Comparison of ENCODE assay signal across 14 cellular contexts in the genomic region with DNA sequence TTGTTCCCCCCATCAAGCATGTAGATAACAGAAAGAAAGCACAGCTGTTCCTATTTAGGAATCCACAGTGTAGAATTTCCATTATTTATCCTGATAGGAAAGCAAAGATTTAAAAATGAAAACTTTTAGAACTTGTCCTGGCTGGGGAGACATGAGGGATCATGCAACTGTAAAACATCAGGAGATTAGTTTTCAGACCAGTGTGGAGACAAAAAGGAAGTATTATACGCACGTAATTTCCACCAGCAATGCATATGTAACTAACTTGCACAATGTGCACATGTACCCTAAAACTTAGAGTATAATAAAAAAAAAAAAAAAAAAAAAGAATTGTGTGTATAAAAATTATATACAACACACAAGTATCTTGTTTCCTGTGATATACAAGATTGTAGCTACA.
DNase-seq lines count a peak whose midpoint lies in the region; ATAC-seq and TF ChIP-seq lines count a peak whose summit lies in the region.
"Had no signal": no experiment of that assay in that cellular context is flagged by ENCODE, and none has a peak within 500 bp of the region (broad histone marks: within the 10 kb centered on the region; RNA-seq: fewer than 3 reads in every experiment).

No MANE protein-coding gene starts in this region.

- DNase-seq in NCI-H82 (lab: John Stamatoyannopoulos, UW) (peak; percentile 20), NCI-H82 treated with DMSO at 0.1 percent for 48 hours (lab: John Stamatoyannopoulos, UW; ENCODE audit: unreplicated experiment) (no peak), GF-D8 (lab: John Stamatoyannopoulos, UW) (peak; percentile 51), NB4 (ENCODE audit: low read depth) (peak; percentile 28), SKM-1 treated with dmso at 0.1 percent for 144 hours (lab: John Stamatoyannopoulos, UW; ENCODE audit: unreplicated experiment) (peak; percentile 14), T-helper 1 cell (no peak)
- DNase-seq: Calu3; CD4-positive, CD25-positive, alpha-beta regulatory T cell; DMS 273 treated with DMSO at 0.1 percent for 48 hours had no signal

- TF ChIP-seq POLR2A in NB4 (IDR thresholded peaks at IDR 0.05; ENCODE audit: extremely low read depth, insufficient read length) (no peak), GM18505 (IDR thresholded peaks at IDR 0.05; ENCODE audit: borderline replicate concordance, extremely low read depth, insufficient read depth, insufficient read length) (no peak)

- H3K4me3 ChIP-seq in NB4 (ENCODE audit: low read depth, low read length) = no peak overlapping the region
- H3K4me3 ChIP-seq: BLaER1 treated with 17β-estradiol and CSF1 and Interleukin-3, amounts not matched to agents 10 nM and 100 nM; GM12878; HAP-1 had no signal

- no peak for TF ChIP-seq CTCF in NB4 (IDR thresholded peaks at IDR 0.05; ENCODE audit: low read depth, low read length)

- ATAC-seq in GM18505 (IDR thresholded peaks at IDR 0.05; ENCODE audit: unreplicated experiment) (no peak), GM21381 (IDR thresholded peaks at IDR 0.05; ENCODE audit: unreplicated experiment) (no peak)
- ATAC-seq: GM12878 had no signal

Comparison
In these comparisons a context has a peak if more than half of its experiments do, and no peak if none do; other contexts are left out.
1. DNase-seq: peak in NCI-H82 (single experiment), GF-D8 (single experiment), NB4 (single experiment) and SKM-1 treated with dmso at 0.1 percent for 144 hours (single experiment); none in NCI-H82 treated with DMSO at 0.1 percent for 48 hours (single experiment) and T-helper 1 cell (0 of 5).